1 cellular context compared by ENCODE assay signal in the genomic region with DNA sequence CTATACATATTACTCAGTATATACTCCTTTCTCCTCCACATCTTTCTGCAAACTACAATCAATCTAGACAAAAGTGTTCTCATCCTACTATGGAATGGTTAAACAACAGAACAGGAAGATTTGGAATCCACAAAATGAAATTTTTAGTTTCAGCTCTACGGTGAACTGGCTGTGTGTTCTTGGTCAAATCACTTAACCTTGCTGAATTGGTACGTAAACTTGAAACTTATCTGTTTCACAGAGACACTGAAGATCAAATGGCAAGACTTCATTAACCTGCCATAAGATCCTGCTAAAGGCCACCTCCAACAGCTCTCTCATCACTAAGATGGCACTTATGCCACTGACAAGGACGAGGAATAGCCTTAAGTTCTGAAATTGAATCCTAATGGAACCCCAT.
TF ChIP-seq lines count a peak whose summit lies in the region.

No MANE protein-coding gene starts in this region.

TF ChIP-seq in GM23338, 12 proteins besides CTCF, POLR2A, EP300 and RAD21 (continued from another document):
- TF ChIP-seq, protein P1, sequence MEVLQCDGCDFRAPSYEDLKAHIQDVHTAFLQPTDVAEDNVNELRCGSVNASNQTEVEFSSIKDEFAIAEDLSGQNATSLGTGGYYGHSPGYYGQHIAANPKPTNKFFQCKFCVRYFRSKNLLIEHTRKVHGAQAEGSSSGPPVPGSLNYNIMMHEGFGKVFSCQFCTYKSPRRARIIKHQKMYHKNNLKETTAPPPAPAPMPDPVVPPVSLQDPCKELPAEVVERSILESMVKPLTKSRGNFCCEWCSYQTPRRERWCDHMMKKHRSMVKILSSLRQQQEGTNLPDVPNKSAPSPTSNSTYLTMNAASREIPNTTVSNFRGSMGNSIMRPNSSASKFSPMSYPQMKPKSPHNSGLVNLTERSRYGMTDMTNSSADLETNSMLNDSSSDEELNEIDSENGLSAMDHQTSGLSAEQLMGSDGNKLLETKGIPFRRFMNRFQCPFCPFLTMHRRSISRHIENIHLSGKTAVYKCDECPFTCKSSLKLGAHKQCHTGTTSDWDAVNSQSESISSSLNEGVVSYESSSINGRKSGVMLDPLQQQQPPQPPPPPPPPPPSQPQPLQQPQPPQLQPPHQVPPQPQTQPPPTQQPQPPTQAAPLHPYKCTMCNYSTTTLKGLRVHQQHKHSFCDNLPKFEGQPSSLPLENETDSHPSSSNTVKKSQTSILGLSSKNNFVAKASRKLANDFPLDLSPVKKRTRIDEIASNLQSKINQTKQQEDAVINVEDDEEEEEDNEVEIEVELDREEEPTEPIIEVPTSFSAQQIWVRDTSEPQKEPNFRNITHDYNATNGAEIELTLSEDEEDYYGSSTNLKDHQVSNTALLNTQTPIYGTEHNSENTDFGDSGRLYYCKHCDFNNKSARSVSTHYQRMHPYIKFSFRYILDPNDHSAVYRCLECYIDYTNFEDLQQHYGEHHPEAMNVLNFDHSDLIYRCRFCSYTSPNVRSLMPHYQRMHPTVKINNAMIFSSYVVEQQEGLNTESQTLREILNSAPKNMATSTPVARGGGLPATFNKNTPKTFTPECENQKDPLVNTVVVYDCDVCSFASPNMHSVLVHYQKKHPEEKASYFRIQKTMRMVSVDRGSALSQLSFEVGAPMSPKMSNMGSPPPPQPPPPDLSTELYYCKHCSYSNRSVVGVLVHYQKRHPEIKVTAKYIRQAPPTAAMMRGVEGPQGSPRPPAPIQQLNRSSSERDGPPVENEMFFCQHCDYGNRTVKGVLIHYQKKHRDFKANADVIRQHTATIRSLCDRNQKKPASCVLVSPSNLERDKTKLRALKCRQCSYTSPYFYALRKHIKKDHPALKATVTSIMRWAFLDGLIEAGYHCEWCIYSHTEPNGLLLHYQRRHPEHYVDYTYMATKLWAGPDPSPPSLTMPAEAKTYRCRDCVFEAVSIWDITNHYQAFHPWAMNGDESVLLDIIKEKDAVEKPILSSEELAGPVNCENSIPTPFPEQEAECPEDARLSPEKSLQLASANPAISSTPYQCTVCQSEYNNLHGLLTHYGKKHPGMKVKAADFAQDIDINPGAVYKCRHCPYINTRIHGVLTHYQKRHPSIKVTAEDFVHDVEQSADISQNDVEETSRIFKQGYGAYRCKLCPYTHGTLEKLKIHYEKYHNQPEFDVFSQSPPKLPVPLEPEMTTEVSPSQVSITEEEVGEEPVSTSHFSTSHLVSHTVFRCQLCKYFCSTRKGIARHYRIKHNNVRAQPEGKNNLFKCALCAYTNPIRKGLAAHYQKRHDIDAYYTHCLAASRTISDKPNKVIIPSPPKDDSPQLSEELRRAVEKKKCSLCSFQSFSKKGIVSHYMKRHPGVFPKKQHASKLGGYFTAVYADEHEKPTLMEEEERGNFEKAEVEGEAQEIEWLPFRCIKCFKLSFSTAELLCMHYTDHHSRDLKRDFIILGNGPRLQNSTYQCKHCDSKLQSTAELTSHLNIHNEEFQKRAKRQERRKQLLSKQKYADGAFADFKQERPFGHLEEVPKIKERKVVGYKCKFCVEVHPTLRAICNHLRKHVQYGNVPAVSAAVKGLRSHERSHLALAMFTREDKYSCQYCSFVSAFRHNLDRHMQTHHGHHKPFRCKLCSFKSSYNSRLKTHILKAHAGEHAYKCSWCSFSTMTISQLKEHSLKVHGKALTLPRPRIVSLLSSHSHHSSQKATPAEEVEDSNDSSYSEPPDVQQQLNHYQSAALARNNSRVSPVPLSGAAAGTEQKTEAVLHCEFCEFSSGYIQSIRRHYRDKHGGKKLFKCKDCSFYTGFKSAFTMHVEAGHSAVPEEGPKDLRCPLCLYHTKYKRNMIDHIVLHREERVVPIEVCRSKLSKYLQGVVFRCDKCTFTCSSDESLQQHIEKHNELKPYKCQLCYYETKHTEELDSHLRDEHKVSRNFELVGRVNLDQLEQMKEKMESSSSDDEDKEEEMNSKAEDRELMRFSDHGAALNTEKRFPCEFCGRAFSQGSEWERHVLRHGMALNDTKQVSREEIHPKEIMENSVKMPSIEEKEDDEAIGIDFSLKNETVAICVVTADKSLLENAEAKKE (CRISPR knock-in tag; IDR thresholded peaks at IDR 0.05): no peak
- TF ChIP-seq EZH2 (IDR thresholded peaks at IDR 0.05; ENCODE audit: low read depth, unreplicated experiment) (no peak), POLR2AphosphoS5 (IDR thresholded peaks at IDR 0.05; ENCODE audit: low read depth) (no peak), JUNB (IDR thresholded peaks at IDR 0.05; ENCODE audit: unreplicated experiment) (no peak), ZNF114 (CRISPR knock-in tag; IDR thresholded peaks at IDR 0.05) (no peak), EZH2phosphoT487 (IDR thresholded peaks at IDR 0.05; ENCODE audit: unreplicated experiment) (no peak), STAT1 (IDR thresholded peaks at IDR 0.05; ENCODE audit: unreplicated experiment) (no peak), CREB1 (CRISPR knock-in tag; IDR thresholded peaks at IDR 0.05; ENCODE audit: low read depth) (no peak)
- TF ChIP-seq, protein P2, sequence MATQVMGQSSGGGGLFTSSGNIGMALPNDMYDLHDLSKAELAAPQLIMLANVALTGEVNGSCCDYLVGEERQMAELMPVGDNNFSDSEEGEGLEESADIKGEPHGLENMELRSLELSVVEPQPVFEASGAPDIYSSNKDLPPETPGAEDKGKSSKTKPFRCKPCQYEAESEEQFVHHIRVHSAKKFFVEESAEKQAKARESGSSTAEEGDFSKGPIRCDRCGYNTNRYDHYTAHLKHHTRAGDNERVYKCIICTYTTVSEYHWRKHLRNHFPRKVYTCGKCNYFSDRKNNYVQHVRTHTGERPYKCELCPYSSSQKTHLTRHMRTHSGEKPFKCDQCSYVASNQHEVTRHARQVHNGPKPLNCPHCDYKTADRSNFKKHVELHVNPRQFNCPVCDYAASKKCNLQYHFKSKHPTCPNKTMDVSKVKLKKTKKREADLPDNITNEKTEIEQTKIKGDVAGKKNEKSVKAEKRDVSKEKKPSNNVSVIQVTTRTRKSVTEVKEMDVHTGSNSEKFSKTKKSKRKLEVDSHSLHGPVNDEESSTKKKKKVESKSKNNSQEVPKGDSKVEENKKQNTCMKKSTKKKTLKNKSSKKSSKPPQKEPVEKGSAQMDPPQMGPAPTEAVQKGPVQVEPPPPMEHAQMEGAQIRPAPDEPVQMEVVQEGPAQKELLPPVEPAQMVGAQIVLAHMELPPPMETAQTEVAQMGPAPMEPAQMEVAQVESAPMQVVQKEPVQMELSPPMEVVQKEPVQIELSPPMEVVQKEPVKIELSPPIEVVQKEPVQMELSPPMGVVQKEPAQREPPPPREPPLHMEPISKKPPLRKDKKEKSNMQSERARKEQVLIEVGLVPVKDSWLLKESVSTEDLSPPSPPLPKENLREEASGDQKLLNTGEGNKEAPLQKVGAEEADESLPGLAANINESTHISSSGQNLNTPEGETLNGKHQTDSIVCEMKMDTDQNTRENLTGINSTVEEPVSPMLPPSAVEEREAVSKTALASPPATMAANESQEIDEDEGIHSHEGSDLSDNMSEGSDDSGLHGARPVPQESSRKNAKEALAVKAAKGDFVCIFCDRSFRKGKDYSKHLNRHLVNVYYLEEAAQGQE (IDR thresholded peaks at IDR 0.05; ENCODE audit: unreplicated experiment): no peak
